35 cellular contexts compared by ENCODE assay signal in genomic region chrX:153854702-153855101, GRCh38. TPM values are rescaled to one million over a fixed set of nuclear protein-coding genes. Genes with fewer than 3 reads are reported as not detected.
"Had no signal": no experiment of that assay in that cellular context is flagged by ENCODE, and none has a peak within 500 bp of the region (broad histone marks: within the 10 kb centered on the region; RNA-seq: fewer than 3 reads in every experiment).

No MANE protein-coding gene starts in this region.

- H3K36me3 Mint-ChIP-seq: activated CD8-positive, alpha-beta memory T cell treated with anti-CD3 and anti-CD28 coated beads, Interleukin-2, amount 10 ng/mL, durations not matched to agents 7 days and 5 days; activated naive CD4-positive, alpha-beta T cell treated with anti-CD3 and anti-CD28 coated beads, Interleukin-2, amount 50 U/mL, for 72 hours; natural killer cell treated with Interleukin-12 subunit alpha and Interleukin-12 subunit beta and Interleukin-15 and Interleukin-18, amount 100 ng/mL, for 72 hours; stimulated activated memory B cell treated with anti-CD40 and anti-IgM and Interleukin-4, amounts not matched to agents 10 μg/mL and 1 μg/mL and 100 μg/mL, for 72 hours had no signal

- ATAC-seq: activated CD4-positive, alpha-beta T cell treated with anti-CD3 and anti-CD28 coated beads for 36 hours; activated CD8-positive, alpha-beta memory T cell treated with anti-CD3 and anti-CD28 coated beads, Interleukin-2, amount 10 ng/mL, durations not matched to agents 7 days and 5 days; activated CD8-positive, alpha-beta T cell treated with anti-CD3 and anti-CD28 coated beads, Interleukin-2, amount 10 ng/mL, durations not matched to agents 7 days and 5 days; activated naive CD4-positive, alpha-beta T cell treated with anti-CD3 and anti-CD28 coated beads, Interleukin-2, amount 50 U/mL, for 72 hours; mucosa of descending colon; natural killer cell treated with Interleukin-12 subunit alpha and Interleukin-12 subunit beta and Interleukin-15 and Interleukin-18, amount 100 ng/mL, for 72 hours; stimulated activated memory B cell treated with anti-CD40 and anti-IgM and Interleukin-4, amounts not matched to agents 10 μg/mL and 1 μg/mL and 100 μg/mL, for 72 hours; stimulated activated naive CD8-positive, alpha-beta T cell treated with anti-CD3 and anti-CD28 coated beads, Interleukin-15, amount 100 ng/mL, for 72 hours; T-helper 17 cell; upper lobe of right lung had no signal

- H3K9me3 Mint-ChIP-seq: activated naive CD4-positive, alpha-beta T cell treated with anti-CD3 and anti-CD28 coated beads, Interleukin-2, amount 50 U/mL, for 72 hours; activated T-helper 2 cell treated with anti-CD3 and anti-CD28 coated beads, Interferon-gamma antibody, Interleukin-2, Interleukin-4, amounts not matched to agents 10 μg/mL and 5 μg/mL and 100 μg/mL, durations not matched to agents 14 hours and 24 hours and 36 hours; central memory CD8-positive, alpha-beta T cell; natural killer cell treated with Interleukin-12 subunit alpha and Interleukin-12 subunit beta and Interleukin-15 and Interleukin-18, amount 100 ng/mL, for 72 hours; stimulated activated memory B cell treated with anti-CD40 and anti-IgM and Interleukin-4, amounts not matched to agents 10 μg/mL and 1 μg/mL and 100 μg/mL, for 72 hours; stimulated activated naive CD8-positive, alpha-beta T cell treated with anti-CD3 and anti-CD28 coated beads, Interleukin-15, amount 100 ng/mL, for 72 hours had no signal

- H3K27me3 Mint-ChIP-seq: activated CD4-positive, alpha-beta T cell treated with anti-CD3 and anti-CD28 coated beads for 36 hours; central memory CD8-positive, alpha-beta T cell; T-helper 17 cell had no signal

- H3K27me3 ChIP-seq: ovary, sigmoid colon, upper lobe of right lung had no signal

- H3K9me3 ChIP-seq: esophagus squamous epithelium, left ventricle myocardium inferior, mucosa of descending colon, neutrophil, ovary, prostate gland, sigmoid colon, upper lobe of right lung had no signal

- H3K4me3 Mint-ChIP-seq: activated CD4-positive, alpha-beta T cell treated with anti-CD3 and anti-CD28 coated beads for 36 hours; activated CD8-positive, alpha-beta memory T cell treated with anti-CD3 and anti-CD28 coated beads, Interleukin-2, amount 10 ng/mL, durations not matched to agents 7 days and 5 days; activated CD8-positive, alpha-beta T cell treated with anti-CD3 and anti-CD28 coated beads, Interleukin-2, amount 10 ng/mL, durations not matched to agents 7 days and 5 days; central memory CD8-positive, alpha-beta T cell; natural killer cell treated with Interleukin-12 subunit alpha and Interleukin-12 subunit beta and Interleukin-15 and Interleukin-18, amount 100 ng/mL, for 72 hours; stimulated activated memory B cell treated with anti-CD40 and anti-IgM and Interleukin-4, amounts not matched to agents 10 μg/mL and 1 μg/mL and 100 μg/mL, for 72 hours; stimulated activated naive CD8-positive, alpha-beta T cell treated with anti-CD3 and anti-CD28 coated beads, Interleukin-15, amount 100 ng/mL, for 72 hours; T-helper 17 cell had no signal

- H3K4me3 ChIP-seq: esophagus squamous epithelium, left ventricle myocardium inferior, lung, mucosa of descending colon, ovary, prostate gland, sigmoid colon, upper lobe of right lung had no signal

- DNase-seq: activated CD4-positive, alpha-beta T cell treated with anti-CD3 and anti-CD28 coated beads for 36 hours; activated CD8-positive, alpha-beta memory T cell treated with anti-CD3 and anti-CD28 coated beads, Interleukin-2, amount 10 ng/mL, durations not matched to agents 7 days and 5 days; activated CD8-positive, alpha-beta T cell treated with anti-CD3 and anti-CD28 coated beads, Interleukin-2, amount 10 ng/mL, durations not matched to agents 7 days and 5 days; activated naive CD4-positive, alpha-beta T cell; activated T-cell treated with anti-CD3 and anti-CD28 coated beads, Interleukin-2, amount 50 U/mL, for 48 hours; dermis blood vessel endothelial cell; effector CD4-positive, alpha-beta T cell; esophagus squamous epithelium; left ventricle myocardium inferior; mucosa of descending colon; ovary; retina; sigmoid colon; small intestine; stimulated activated CD4-positive, alpha-beta T cell treated with anti-CD3 and anti-CD28 coated beads, Interleukin-1b, Interleukin-23, amount 100 ng/mL, for 48 hours; stimulated activated CD4-positive, alpha-beta T cell treated with anti-CD3 and anti-CD28 coated beads, Interleukin-4, amount 100 ng/mL, for 4 hours; stimulated activated CD8-positive, alpha-beta memory T cell treated with anti-CD3 and anti-CD28 coated beads, Interleukin-4, amount 100 ng/mL, for 48 hours; stimulated activated naive CD8-positive, alpha-beta T cell treated with anti-CD3 and anti-CD28 coated beads, Interleukin-15, amount 100 ng/mL, for 72 hours; substantia nigra; T-helper 17 cell; T1000; upper lobe of right lung had no signal

- H3K4me1 ChIP-seq: esophagus squamous epithelium, left ventricle myocardium inferior, prostate gland, sigmoid colon, upper lobe of right lung had no signal

- H3K36me3 ChIP-seq: esophagus squamous epithelium, left ventricle myocardium inferior, neutrophil, ovary, prostate gland, sigmoid colon, upper lobe of right lung had no signal

- FAIRE-seq: bronchial epithelial cell, endometrium, frontal cortex, islet of Langerhans, small intestine had no signal

- H3K27ac ChIP-seq: epithelial cell of prostate, esophagus squamous epithelium, left ventricle myocardium inferior, neutrophil, ovary, prostate gland, sigmoid colon, upper lobe of right lung had no signal

- H3K27ac Mint-ChIP-seq: activated CD4-positive, alpha-beta T cell treated with anti-CD3 and anti-CD28 coated beads for 36 hours; activated CD8-positive, alpha-beta memory T cell treated with anti-CD3 and anti-CD28 coated beads, Interleukin-2, amount 10 ng/mL, durations not matched to agents 7 days and 5 days; activated CD8-positive, alpha-beta T cell treated with anti-CD3 and anti-CD28 coated beads, Interleukin-2, amount 10 ng/mL, durations not matched to agents 7 days and 5 days; activated naive CD4-positive, alpha-beta T cell treated with anti-CD3 and anti-CD28 coated beads, Interleukin-2, amount 50 U/mL, for 72 hours; activated T-helper 2 cell treated with anti-CD3 and anti-CD28 coated beads, Interferon-gamma antibody, Interleukin-2, Interleukin-4, amounts not matched to agents 10 μg/mL and 5 μg/mL and 100 μg/mL, durations not matched to agents 14 hours and 24 hours and 36 hours; natural killer cell treated with Interleukin-12 subunit alpha and Interleukin-12 subunit beta and Interleukin-15 and Interleukin-18, amount 100 ng/mL, for 72 hours; stimulated activated memory B cell treated with anti-CD40 and anti-IgM and Interleukin-4, amounts not matched to agents 10 μg/mL and 1 μg/mL and 100 μg/mL, for 72 hours; stimulated activated naive CD8-positive, alpha-beta T cell treated with anti-CD3 and anti-CD28 coated beads, Interleukin-15, amount 100 ng/mL, for 72 hours; T-helper 17 cell had no signal

RNA-seq across cellular contexts. Expression of gene AVPR2, which starts 49.8 kb away (rescaled TPM):
- total RNA-seq: activated CD4-positive, alpha-beta T cell treated with anti-CD3 and anti-CD28 coated beads for 36 hours; activated CD8-positive, alpha-beta memory T cell treated with anti-CD3 and anti-CD28 coated beads, Interleukin-2, amount 10 ng/mL, durations not matched to agents 7 days and 5 days; activated CD8-positive, alpha-beta T cell treated with anti-CD3 and anti-CD28 coated beads, Interleukin-2, amount 10 ng/mL, durations not matched to agents 7 days and 5 days; activated naive CD4-positive, alpha-beta T cell treated with anti-CD3 and anti-CD28 coated beads, Interleukin-2, amount 50 U/mL, for 72 hours; activated T-helper 2 cell treated with anti-CD3 and anti-CD28 coated beads, Interferon-gamma antibody, Interleukin-2, Interleukin-4, amounts not matched to agents 10 μg/mL and 5 μg/mL and 100 μg/mL, durations not matched to agents 14 hours and 24 hours and 36 hours; bronchial epithelial cell; frontal cortex; natural killer cell treated with Interleukin-12 subunit alpha and Interleukin-12 subunit beta and Interleukin-15 and Interleukin-18, amount 100 ng/mL, for 72 hours; T-helper 17 cell had no signal
